ENCODE assay signal across 10 cellular contexts in genomic region chr18:57727952-57728807, GRCh38.
A peak's percentile ranks its signal among the peaks of the same experiment; 100 is the strongest.
DNase-seq lines count a peak whose midpoint lies in the region; ATAC-seq and TF ChIP-seq lines count a peak whose summit lies in the region.
"Had no signal": no experiment of that assay in that cellular context is flagged by ENCODE, and none has a peak within 500 bp of the region (broad histone marks: within the 10 kb centered on the region; RNA-seq: fewer than 3 reads in every experiment).

No MANE protein-coding gene starts in this region.

- peaks cover 17 to 30% (median 23%) of the 10 kb centered on the region in 11 experiments for H3K9me3 ChIP-seq in BLaER1 treated with 17β-estradiol and CSF1 and Interleukin-3, amounts not matched to agents 10 nM and 100 nM (replicated peaks in 1 of 11)
- H3K9me3 ChIP-seq in esophagus squamous epithelium (peaks cover 0 to 10% (median 0%) of the 10 kb centered on the region in 3 donors), neuronal stem cell (replicated peaks in 1 of 2; ENCODE audit: control insufficient read depth in 2 of 2, insufficient read depth in 1 of 2, low read depth in 1 of 2, low read length in 2 of 2) (no peaks in the 10 kb centered on the region)
- peaks cover 9% of the 10 kb centered on the region for H3K9me3 ChIP-seq in CD8-positive, alpha-beta memory T cell (ENCODE audit: low read length)

- H3K4ac ChIP-seq in neuronal stem cell (ENCODE audit: low read length), result no peak overlapping the region

- 24 to 35% methylated on average over 6 of the region's 6 CpGs for WGBS in esophagus squamous epithelium, 2 donors
- no CpG with 5 or more reads among the region's 6 CpGs for WGBS in neuronal stem cell (ENCODE audit: extremely low coverage in 2 of 2, insufficient read length in 2 of 2, insufficient replicate concordance in 1 of 2), 2 donors

- no peak for ATAC-seq in HG03175 (IDR thresholded peaks at IDR 0.05; ENCODE audit: unreplicated experiment)
- no peak for ATAC-seq in GM18520 (IDR thresholded peaks at IDR 0.05; ENCODE audit: unreplicated experiment)

- no peaks in the 10 kb centered on the region for H3K79me1 ChIP-seq in neuronal stem cell (ENCODE audit: low read depth, low read length)

- H3K4me1 Mint-ChIP-seq in CD8-positive, alpha-beta memory T cell, result no peaks in the 10 kb centered on the region

- H3K27me3 Mint-ChIP-seq in CD8-positive, alpha-beta memory T cell, result no peaks in the 10 kb centered on the region

- intact Hi-C loops in esophagus squamous epithelium (cut with DNase I), result no loop called here

- no peak overlapping the region for H3K27ac Mint-ChIP-seq in CD8-positive, alpha-beta memory T cell

- no peak overlapping the region for H4K8ac ChIP-seq in neuronal stem cell (ENCODE audit: low read depth, low read length)

- no peaks in the 10 kb centered on the region for H3K27me3 ChIP-seq in BLaER1 treated with 17β-estradiol and CSF1 and Interleukin-3, amounts not matched to agents 10 nM and 100 nM
- H3K27me3 ChIP-seq in esophagus squamous epithelium, result no peaks in the 10 kb centered on the region
- H3K27me3 ChIP-seq in neuronal stem cell (ENCODE audit: control insufficient read depth in 3 of 3, insufficient read depth in 3 of 3, low read depth in 1 of 3, low read length in 3 of 3), result no peaks in the 10 kb centered on the region
- H3K27me3 ChIP-seq in CD8-positive, alpha-beta memory T cell (ENCODE audit: insufficient read depth, low read length, poor library complexity, severe bottlenecking), result no peaks in the 10 kb centered on the region

- H3K23ac ChIP-seq in neuronal stem cell (ENCODE audit: low read depth, low read length, poor library complexity), result no peak overlapping the region

- CTCF ChIA-PET in CD8-positive, alpha-beta memory T cell (lab: Charles Lee), result no interaction called here

- no peak overlapping the region for H2BK5ac ChIP-seq in neuronal stem cell (ENCODE audit: low read length)

- H2BK15ac ChIP-seq in neuronal stem cell (ENCODE audit: low read length), result no peak overlapping the region

- peaks cover 0 to 8% (median 0%) of the 10 kb centered on the region in 11 experiments; a peak in 4 of 22 replicates for H4K20me1 ChIP-seq in BLaER1 treated with 17β-estradiol and CSF1 and Interleukin-3, amounts not matched to agents 10 nM and 100 nM

- no peak overlapping the region for H3K4me3 Mint-ChIP-seq in CD8-positive, alpha-beta memory T cell

- peak overlapping the region in 10 of 11 experiments; percentile 4 to 78 (median 37); a peak in 18 of 22 replicates for H3K4me2 ChIP-seq in BLaER1 treated with 17β-estradiol and CSF1 and Interleukin-3, amounts not matched to agents 10 nM and 100 nM
- no peak overlapping the region for H3K4me2 ChIP-seq in neuronal stem cell (ENCODE audit: insufficient read depth, low read length, poor library complexity, severe bottlenecking)

- H3K4me3 ChIP-seq in BLaER1 treated with 17β-estradiol and CSF1 and Interleukin-3, amounts not matched to agents 10 nM and 100 nM, result no peak overlapping the region
- H3K4me3 ChIP-seq in NB4 (ENCODE audit: low read depth, low read length), result no peak overlapping the region
- H3K4me3 ChIP-seq in esophagus squamous epithelium, result no peak overlapping the region
- H3K4me3 ChIP-seq in neuronal stem cell (ENCODE audit: low read length in 2 of 2), result no peak overlapping the region
- no peak overlapping the region for H3K4me3 ChIP-seq in CD8-positive, alpha-beta memory T cell (ENCODE audit: low read length)

- POLR2A ChIA-PET in CD8-positive, alpha-beta memory T cell (lab: Charles Lee), result no interaction called here

- TF ChIP-seq CTCF in NB4 (IDR thresholded peaks at IDR 0.05; ENCODE audit: low read depth, low read length), result no peak
- TF ChIP-seq CTCF in esophagus squamous epithelium (IDR thresholded peaks at IDR 0.05), result no peak

- H4K91ac ChIP-seq in neuronal stem cell (ENCODE audit: low read depth, low read length, poor library complexity), result no peak overlapping the region

- no peak overlapping the region for H2BK120ac ChIP-seq in neuronal stem cell (ENCODE audit: low read depth, low read length)

- H3K36me3 ChIP-seq in BLaER1 treated with 17β-estradiol and CSF1 and Interleukin-3, amounts not matched to agents 10 nM and 100 nM, result 0 out of 22 replicates have a peak, but pooled peaks cover 0 to 8% (median 0%) of the 10 kb centered on the region in 11 experiments
- H3K36me3 ChIP-seq in esophagus squamous epithelium (peaks cover 0 to 29% (median 0%) of the 10 kb centered on the region in 3 donors), neuronal stem cell (replicated peaks in 1 of 2; ENCODE audit: control insufficient read depth in 2 of 2, insufficient read depth in 2 of 2, low read length in 2 of 2) (no peaks in the 10 kb centered on the region)
- no peaks in the 10 kb centered on the region for H3K36me3 ChIP-seq in CD8-positive, alpha-beta memory T cell (ENCODE audit: insufficient read depth, low read length)

- peaks cover 19 to 64% (median 57%) of the 10 kb centered on the region in 5 donors for H3K9me3 Mint-ChIP-seq in CD8-positive, alpha-beta memory T cell

- peaks cover 1 to 9% (median 2%) of the 10 kb centered on the region in 3 donors for H3K36me3 Mint-ChIP-seq in CD8-positive, alpha-beta memory T cell

- TF ChIP-seq POLR2A in NB4 (IDR thresholded peaks at IDR 0.05; ENCODE audit: extremely low read depth, insufficient read length) (no peak), esophagus squamous epithelium (IDR thresholded peaks at IDR 0.05) (no peak)

- peak; percentile 8 for DNase-seq in NB4 (ENCODE audit: low read depth)
- DNase-seq in esophagus squamous epithelium (lab: John Stamatoyannopoulos, UW), result no peak
- no peak for DNase-seq in neuronal stem cell (ENCODE audit: low spot score)
- DNase-seq in CD8-positive, alpha-beta memory T cell, result no peak
- no peak for DNase-seq in midbrain (lab: John Stamatoyannopoulos, UW)
- DNase-seq: erythroblast, NCI-H510A had no signal

- peaks cover 0 to 37% (median 23%) of the 10 kb centered on the region in 10 experiments; a peak in 18 of 20 replicates for H3K4me1 ChIP-seq in BLaER1 treated with 17β-estradiol and CSF1 and Interleukin-3, amounts not matched to agents 10 nM and 100 nM
- H3K4me1 ChIP-seq in esophagus squamous epithelium (peaks cover 6 to 44% (median 17%) of the 10 kb centered on the region in 3 donors), neuronal stem cell (ENCODE audit: control insufficient read depth in 2 of 2, insufficient read depth in 1 of 2, low read depth in 1 of 2, low read length in 2 of 2) (peaks cover 0 to 5% of the 10 kb centered on the region in 2 donors)
- no peaks in the 10 kb centered on the region for H3K4me1 ChIP-seq in CD8-positive, alpha-beta memory T cell (ENCODE audit: insufficient read depth, low read length)

- peak overlapping the region in 5 of 11 experiments; percentile 4 to 36 (median 12); a peak in 4 of 22 replicates for H3K27ac ChIP-seq in BLaER1 treated with 17β-estradiol and CSF1 and Interleukin-3, amounts not matched to agents 10 nM and 100 nM
- H3K27ac ChIP-seq in esophagus squamous epithelium (peak overlapping the region; percentile 73 to 86 (median 78)), neuronal stem cell (replicated peaks; ENCODE audit: low read length) (peak overlapping the region; percentile 77)
- H3K27ac ChIP-seq in CD8-positive, alpha-beta memory T cell (ENCODE audit: low read depth, low read length), result no peak overlapping the region

- H3K14ac ChIP-seq in neuronal stem cell (ENCODE audit: low read length), result no peak overlapping the region

- no peak overlapping the region for H2BK12ac ChIP-seq in neuronal stem cell (ENCODE audit: low read length)

- peak overlapping the region; percentile 56 for H2AFZ ChIP-seq in neuronal stem cell (ENCODE audit: low read length)

- no peak overlapping the region for H3K9ac ChIP-seq in BLaER1 treated with 17β-estradiol and CSF1 and Interleukin-3, amounts not matched to agents 10 nM and 100 nM
- no peak overlapping the region for H3K9ac ChIP-seq in neuronal stem cell (ENCODE audit: low read depth, low read length, poor library complexity)

- no peak overlapping the region for H2AK5ac ChIP-seq in neuronal stem cell (ENCODE audit: low read depth, low read length)

- H3K18ac ChIP-seq in neuronal stem cell (ENCODE audit: low read length), result no peak overlapping the region
